In the genomic region with DNA sequence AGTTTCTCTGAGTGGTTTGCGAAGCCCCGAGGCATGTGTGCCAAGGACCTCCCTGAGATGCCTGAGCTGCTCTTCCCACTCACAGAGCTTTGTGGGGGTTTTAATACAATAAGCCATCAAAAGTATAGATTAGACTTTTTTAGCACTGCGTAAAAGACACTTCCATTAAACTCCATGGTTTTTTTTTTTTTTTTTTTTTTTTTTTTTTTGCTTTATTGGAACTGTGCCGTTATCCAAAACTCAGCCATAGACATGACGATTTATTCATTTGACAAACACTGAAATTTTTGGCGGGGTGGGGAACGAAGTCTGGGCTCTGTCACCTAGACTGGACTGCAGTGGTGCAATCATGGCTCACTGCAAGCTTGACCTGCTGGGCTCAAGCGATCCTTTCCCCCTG, we compare ENCODE assay signal across 33 cellular contexts. TPM values are rescaled to one million over a fixed set of nuclear protein-coding genes. Genes with fewer than 3 reads are reported as not detected.
"Had no signal": no experiment of that assay in that cellular context is flagged by ENCODE, and none has a peak within 500 bp of the region (broad histone marks: within the 10 kb centered on the region; RNA-seq: fewer than 3 reads in every experiment).

No MANE protein-coding gene starts in this region.

- H3K27me3 Mint-ChIP-seq: activated CD4-positive, alpha-beta memory T cell treated with anti-CD3 and anti-CD28 coated beads for 36 hours; activated CD4-positive, alpha-beta T cell treated with anti-CD3 and anti-CD28 coated beads for 36 hours; activated CD4-positive, alpha-beta T cell treated with anti-CD3 and anti-CD28 coated beads, Interleukin-2, amount 10 ng/mL, durations not matched to agents 24 days and 14 days; activated naive CD4-positive, alpha-beta T cell treated with anti-CD3 and anti-CD28 coated beads, Interleukin-2, amount 50 U/mL, for 24 hours; activated naive CD8-positive, alpha-beta T cell treated with anti-CD3 and anti-CD28 coated beads, Interleukin-2, amount 50 U/mL, for 24 hours had no signal

- H3K4me3 Mint-ChIP-seq: activated CD4-positive, alpha-beta memory T cell treated with anti-CD3 and anti-CD28 coated beads for 36 hours; activated CD4-positive, alpha-beta T cell treated with anti-CD3 and anti-CD28 coated beads for 36 hours; activated CD4-positive, alpha-beta T cell treated with anti-CD3 and anti-CD28 coated beads, Interleukin-2, amount 10 ng/mL, durations not matched to agents 24 days and 14 days; activated CD8-positive, alpha-beta memory T cell treated with anti-CD3 and anti-CD28 coated beads, Interleukin-2, amount 10 ng/mL, durations not matched to agents 7 days and 5 days; activated CD8-positive, alpha-beta T cell treated with anti-CD3 and anti-CD28 coated beads, Interleukin-2, amount 10 ng/mL, durations not matched to agents 7 days and 5 days; activated naive CD4-positive, alpha-beta T cell treated with anti-CD3 and anti-CD28 coated beads for 36 hours; activated naive CD4-positive, alpha-beta T cell treated with anti-CD3 and anti-CD28 coated beads, Interleukin-2, amount 50 U/mL, for 24 hours; activated naive CD8-positive, alpha-beta T cell treated with anti-CD3 and anti-CD28 coated beads, Interleukin-2, amount 50 U/mL, for 24 hours; activated T-helper 1 cell treated with anti-CD3 and anti-CD28 coated beads, Interleukin-12 subunit alpha, Interleukin-12 subunit beta, Interleukin-2, Interleukin-4 antibody, amounts not matched to agents 30 ng/mL and 10 ng/mL and 1 ng/mL, durations not matched to agents 14 hours and 24 hours and 36 hours had no signal

- H3K4me1 ChIP-seq: adrenal gland, body of pancreas, colonic mucosa, gastroesophageal sphincter, heart right ventricle had no signal

- DNase-seq: activated CD4-positive, alpha-beta memory T cell treated with anti-CD3 and anti-CD28 coated beads for 36 hours; activated CD4-positive, alpha-beta T cell treated with anti-CD3 and anti-CD28 coated beads for 36 hours; activated CD4-positive, alpha-beta T cell treated with anti-CD3 and anti-CD28 coated beads, Interleukin-2, amount 10 ng/mL, durations not matched to agents 24 days and 14 days; activated CD4-positive, CD25-positive, alpha-beta regulatory T cell; activated CD4-positive, CD25-positive, alpha-beta regulatory T cell treated with anti-CD3 and anti-CD28 coated beads, Interleukin-2, amount 50 U/mL, for 72 hours; activated CD8-positive, alpha-beta memory T cell treated with anti-CD3 and anti-CD28 coated beads, Interleukin-2, amount 10 ng/mL, durations not matched to agents 7 days and 5 days; activated CD8-positive, alpha-beta memory T cell treated with anti-CD3 and anti-CD28 coated beads, Interleukin-2, amount 50 U/mL, for 4 hours; activated CD8-positive, alpha-beta T cell treated with anti-CD3 and anti-CD28 coated beads, Interleukin-2, amount 10 ng/mL, durations not matched to agents 7 days and 5 days; activated effector memory CD4-positive, alpha-beta T cell treated with anti-CD3 and anti-CD28 coated beads, Interleukin-2, amount 50 U/mL, for 16 hours; activated naive CD4-positive, alpha-beta T cell treated with anti-CD3 and anti-CD28 coated beads for 36 hours; activated naive CD8-positive, alpha-beta T cell treated with anti-CD3 and anti-CD28 coated beads, Interleukin-2, amount 50 U/mL, for 24 hours; activated T-cell treated with anti-CD3 and anti-CD28 coated beads, Interleukin-2, amount 50 U/mL, for 1 hour; activated T-cell treated with anti-CD3 and anti-CD28 coated beads, Interleukin-2, amount 50 U/mL, for 48 hours; adrenal gland; amygdala; body of pancreas; caudate nucleus; colonic mucosa; effector CD8-positive, alpha-beta T cell; esophagus squamous epithelium; foreskin melanocyte; heart right ventricle; T-helper 2 cell had no signal

- H3K36me3 Mint-ChIP-seq: activated CD4-positive, alpha-beta memory T cell treated with anti-CD3 and anti-CD28 coated beads for 36 hours; activated CD8-positive, alpha-beta memory T cell treated with anti-CD3 and anti-CD28 coated beads, Interleukin-2, amount 10 ng/mL, durations not matched to agents 7 days and 5 days; activated naive CD4-positive, alpha-beta T cell treated with anti-CD3 and anti-CD28 coated beads, Interleukin-2, amount 50 U/mL, for 24 hours had no signal

- H3K9me3 ChIP-seq: adrenal gland, body of pancreas, colonic mucosa, esophagus squamous epithelium, gastroesophageal sphincter, heart right ventricle had no signal

- H3K9me3 Mint-ChIP-seq: activated CD4-positive, alpha-beta memory T cell treated with anti-CD3 and anti-CD28 coated beads for 36 hours; activated CD4-positive, alpha-beta T cell treated with anti-CD3 and anti-CD28 coated beads, Interleukin-2, amount 10 ng/mL, durations not matched to agents 24 days and 14 days; activated naive CD4-positive, alpha-beta T cell treated with anti-CD3 and anti-CD28 coated beads for 36 hours; activated naive CD4-positive, alpha-beta T cell treated with anti-CD3 and anti-CD28 coated beads, Interleukin-2, amount 50 U/mL, for 24 hours; activated naive CD8-positive, alpha-beta T cell treated with anti-CD3 and anti-CD28 coated beads, Interleukin-2, amount 50 U/mL, for 24 hours; activated T-helper 1 cell treated with anti-CD3 and anti-CD28 coated beads, Interleukin-12 subunit alpha, Interleukin-12 subunit beta, Interleukin-2, Interleukin-4 antibody, amounts not matched to agents 30 ng/mL and 10 ng/mL and 1 ng/mL, durations not matched to agents 14 hours and 24 hours and 36 hours; activated T-helper 2 cell treated with anti-CD3 and anti-CD28 coated beads, Interferon-gamma antibody, Interleukin-2, Interleukin-4, amounts not matched to agents 10 μg/mL and 5 μg/mL and 100 μg/mL, durations not matched to agents 14 hours and 24 hours and 36 hours had no signal

- H3K36me3 ChIP-seq: adrenal gland, colonic mucosa, esophagus squamous epithelium, gastroesophageal sphincter, heart right ventricle had no signal

- H3K27ac ChIP-seq: adrenal gland, body of pancreas, colonic mucosa, epithelial cell of prostate, esophagus squamous epithelium, gastroesophageal sphincter, heart right ventricle had no signal

- ATAC-seq: activated CD4-positive, alpha-beta T cell treated with anti-CD3 and anti-CD28 coated beads for 36 hours; activated CD8-positive, alpha-beta memory T cell treated with anti-CD3 and anti-CD28 coated beads, Interleukin-2, amount 10 ng/mL, durations not matched to agents 7 days and 5 days; activated CD8-positive, alpha-beta T cell treated with anti-CD3 and anti-CD28 coated beads, Interleukin-2, amount 10 ng/mL, durations not matched to agents 7 days and 5 days; activated naive CD8-positive, alpha-beta T cell treated with anti-CD3 and anti-CD28 coated beads, Interleukin-2, amount 50 U/mL, for 24 hours; body of pancreas; gastroesophageal sphincter; heart right ventricle had no signal

- H3K4me3 ChIP-seq: adrenal gland, body of pancreas, colonic mucosa, esophagus squamous epithelium, gastroesophageal sphincter, heart right ventricle had no signal

- H3K27ac Mint-ChIP-seq: activated CD4-positive, alpha-beta memory T cell treated with anti-CD3 and anti-CD28 coated beads for 36 hours; activated CD4-positive, alpha-beta T cell treated with anti-CD3 and anti-CD28 coated beads for 36 hours; activated CD4-positive, alpha-beta T cell treated with anti-CD3 and anti-CD28 coated beads, Interleukin-2, amount 10 ng/mL, durations not matched to agents 24 days and 14 days; activated CD8-positive, alpha-beta memory T cell treated with anti-CD3 and anti-CD28 coated beads, Interleukin-2, amount 10 ng/mL, durations not matched to agents 7 days and 5 days; activated CD8-positive, alpha-beta T cell treated with anti-CD3 and anti-CD28 coated beads, Interleukin-2, amount 10 ng/mL, durations not matched to agents 7 days and 5 days; activated naive CD4-positive, alpha-beta T cell treated with anti-CD3 and anti-CD28 coated beads for 36 hours; activated naive CD4-positive, alpha-beta T cell treated with anti-CD3 and anti-CD28 coated beads, Interleukin-2, amount 50 U/mL, for 24 hours; activated naive CD8-positive, alpha-beta T cell treated with anti-CD3 and anti-CD28 coated beads, Interleukin-2, amount 50 U/mL, for 24 hours; activated T-helper 1 cell treated with anti-CD3 and anti-CD28 coated beads, Interleukin-12 subunit alpha, Interleukin-12 subunit beta, Interleukin-2, Interleukin-4 antibody, amounts not matched to agents 30 ng/mL and 10 ng/mL and 1 ng/mL, durations not matched to agents 14 hours and 24 hours and 36 hours; activated T-helper 2 cell treated with anti-CD3 and anti-CD28 coated beads, Interferon-gamma antibody, Interleukin-2, Interleukin-4, amounts not matched to agents 10 μg/mL and 5 μg/mL and 100 μg/mL, durations not matched to agents 14 hours and 24 hours and 36 hours had no signal

- H3K27me3 ChIP-seq: adrenal gland, body of pancreas, colonic mucosa, gastroesophageal sphincter had no signal

RNA-seq across cellular contexts. Expression of a gene that starts 18.4 kb away (rescaled TPM):
- total RNA-seq: activated CD8-positive, alpha-beta memory T cell treated with anti-CD3 and anti-CD28 coated beads, Interleukin-2, amount 10 ng/mL, durations not matched to agents 7 days and 5 days; dermis microvascular lymphatic vessel endothelial cell; endothelial cell of umbilical vein; fibroblast of lung; fibroblast of villous mesenchyme; gastroesophageal sphincter; T-helper 1 cell treated with Interleukin-12 subunit alpha and Interleukin-12 subunit beta and Interleukin-4 antibody, amounts not matched to agents 30 ng/mL and 1 ng/mL, for 36 hours had no signal
